Comparison of ENCODE assay signal across 31 cellular contexts in the genomic region with DNA sequence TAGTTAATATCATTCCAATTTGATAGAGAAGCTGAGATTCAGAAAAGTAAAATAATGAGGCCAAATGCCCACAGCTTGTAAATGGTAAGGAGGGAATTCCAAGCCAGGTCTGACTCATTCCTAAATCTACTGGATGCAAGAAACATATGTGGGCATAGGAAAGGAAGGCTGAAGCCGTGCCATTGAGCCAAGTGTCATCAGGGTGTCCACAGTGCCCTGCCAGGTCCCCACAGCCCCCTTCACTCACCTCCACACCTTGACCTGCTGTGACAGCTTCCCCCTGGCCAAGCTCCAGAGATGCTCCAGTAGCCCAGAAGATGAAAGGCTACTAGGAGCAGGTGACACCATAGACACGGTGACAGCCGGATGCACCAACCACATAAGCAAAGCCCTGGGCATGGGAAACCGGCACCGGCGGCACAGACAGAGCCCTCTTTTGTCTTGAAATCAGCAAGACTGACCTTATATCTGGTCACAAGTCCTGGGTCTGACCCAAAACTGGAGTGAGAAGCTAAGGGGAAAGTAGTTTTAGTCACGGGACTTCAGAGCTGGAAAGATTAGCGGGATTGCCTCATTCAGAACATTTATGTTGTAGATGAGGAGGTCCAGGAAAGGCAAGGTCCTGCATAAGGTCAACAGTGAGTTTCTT. TPM values are rescaled to one million over a fixed set of nuclear protein-coding genes. Genes with fewer than 3 reads are reported as not detected.
"Had no signal": no experiment of that assay in that cellular context is flagged by ENCODE, and none has a peak within 500 bp of the region (broad histone marks: within the 10 kb centered on the region; RNA-seq: fewer than 3 reads in every experiment).

No MANE protein-coding gene starts in this region.

- H2AFZ ChIP-seq: parathyroid adenoma had no signal

- DNase-seq: activated CD4-positive, alpha-beta T cell treated with anti-CD3 and anti-CD28 coated beads for 48 hours; activated CD4-positive, alpha-beta T cell treated with anti-CD3 and anti-CD28 coated beads, Interleukin-2, amount 50 U/mL, for 48 hours; activated CD8-positive, alpha-beta memory T cell treated with anti-CD3 and anti-CD28 coated beads for 24 hours; activated gamma-delta T cell; activated naive CD4-positive, alpha-beta T cell treated with anti-CD3 and anti-CD28 coated beads, Interleukin-2, amount 50 U/mL, for 16 hours; activated naive CD8-positive, alpha-beta T cell treated with anti-CD3 and anti-CD28 coated beads, Interleukin-2, amount 50 U/mL, for 24 hours; amygdala; effector memory CD8-positive, alpha-beta T cell; heart left ventricle; hypothalamus; immature natural killer cell; kidney; naive thymus-derived CD8-positive, alpha-beta T cell; nucleus accumbens; psoas muscle; sigmoid colon; stimulated activated CD4-positive, alpha-beta T cell treated with anti-CD3 and anti-CD28 coated beads, Interleukin-1b, Interleukin-23, amount 100 ng/mL, for 48 hours; stimulated activated naive CD4-positive, alpha-beta T cell treated with Interleukin-2 at 50 U/mL for 16 hours; T-helper 9 cell; testis; WERI-Rb-1 had no signal

- H3K27me3 Mint-ChIP-seq: activated naive CD8-positive, alpha-beta T cell treated with anti-CD3 and anti-CD28 coated beads, Interleukin-2, amount 50 U/mL, for 24 hours; effector memory CD8-positive, alpha-beta T cell had no signal

- H3K4me2 ChIP-seq: smooth muscle cell had no signal

- H3K79me2 ChIP-seq: parathyroid adenoma had no signal

- H3K4me3 Mint-ChIP-seq: activated naive CD8-positive, alpha-beta T cell treated with anti-CD3 and anti-CD28 coated beads, Interleukin-2, amount 50 U/mL, for 24 hours; memory B cell; neural crest cell had no signal

- H3K9me3 ChIP-seq: heart left ventricle, psoas muscle, sigmoid colon, testis had no signal

- H3K36me3 ChIP-seq: heart left ventricle, sigmoid colon, WERI-Rb-1 had no signal

- H3K4me1 ChIP-seq: heart left ventricle, parathyroid adenoma, psoas muscle, sigmoid colon, testis had no signal

- FAIRE-seq: kidney, TTC549, urothelium cell line had no signal

- H3K4me3 ChIP-seq: coronary artery, dorsolateral prefrontal cortex, heart left ventricle, psoas muscle, sigmoid colon, smooth muscle cell, testis had no signal

- ATAC-seq: activated CD4-positive, CD25-positive, alpha-beta regulatory T cell treated with anti-CD3 and anti-CD28 coated beads, Interleukin-2, amount 50 U/mL, for 24 hours; activated naive CD8-positive, alpha-beta T cell treated with anti-CD3 and anti-CD28 coated beads, Interleukin-2, amount 50 U/mL, for 24 hours; effector memory CD8-positive, alpha-beta T cell; heart left ventricle; naive thymus-derived CD8-positive, alpha-beta T cell had no signal

- H3K27ac ChIP-seq: coronary artery, dorsolateral prefrontal cortex, heart left ventricle, parathyroid adenoma, sigmoid colon, testis, WERI-Rb-1 had no signal

- H3K4me1 Mint-ChIP-seq: neural crest cell had no signal

- H3K9ac ChIP-seq: parathyroid adenoma had no signal

- H3K27me3 ChIP-seq: sigmoid colon, testis had no signal

- H3K27ac Mint-ChIP-seq: memory B cell had no signal

- H3K9me3 Mint-ChIP-seq: activated naive CD8-positive, alpha-beta T cell treated with anti-CD3 and anti-CD28 coated beads, Interleukin-2, amount 50 U/mL, for 24 hours; immature natural killer cell; memory B cell; neural crest cell had no signal

- H3K36me3 Mint-ChIP-seq: immature natural killer cell; memory B cell; naive thymus-derived CD8-positive, alpha-beta T cell had no signal

RNA-seq across cellular contexts. Expression of gene FAT2, which starts 20.1 kb away (rescaled TPM):
- total RNA-seq: naive thymus-derived CD8-positive, alpha-beta T cell; neural crest cell; sigmoid colon; T-helper 1 cell treated with Interleukin-12 subunit alpha and Interleukin-12 subunit beta and Interleukin-4 antibody, amounts not matched to agents 30 ng/mL and 1 ng/mL, for 36 hours had no signal
